In the genomic region with DNA sequence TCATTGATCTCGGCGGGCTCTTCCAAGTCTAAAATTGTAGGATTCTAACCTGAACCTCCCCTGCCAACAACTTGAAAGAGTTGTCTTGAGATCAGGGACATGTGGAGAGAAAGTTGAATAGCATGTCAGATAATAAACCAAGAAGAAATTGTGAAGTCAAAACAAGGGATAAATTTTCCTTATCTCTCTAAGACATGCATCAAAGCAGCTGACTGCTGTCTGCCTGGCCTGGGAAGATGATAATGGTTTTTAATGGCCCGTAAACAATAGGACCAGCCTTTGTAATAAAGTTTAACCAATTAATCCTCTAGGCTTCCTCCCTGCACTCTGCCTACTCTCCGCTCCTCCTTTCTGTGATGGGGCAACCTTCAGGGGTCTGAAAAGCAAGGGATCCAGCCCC, we compare ENCODE assay signal across 1 cellular context.
TF ChIP-seq lines count a peak whose summit lies in the region.

No MANE protein-coding gene starts in this region.

TF ChIP-seq in K562, 482 proteins besides CTCF, POLR2A, EP300 and RAD21 (continued from another document and continues in another):
- TF ChIP-seq ZNF655 (CRISPR knock-in tag; IDR thresholded peaks at IDR 0.05) (no peak), CHAMP1 (IDR thresholded peaks at IDR 0.05) (peak; percentile 74; the same call in 1 of the 2 replicates), ZNF318 (IDR thresholded peaks at IDR 0.05; ENCODE audit: borderline replicate concordance in 1 of 2, low read depth in 1 of 2) (peak in 1 of 2 experiments; percentile 62; a peak in 1 of 4 replicates), SOX6 (IDR thresholded peaks at IDR 0.05) (peak; percentile 100), RNF2 (IDR thresholded peaks at IDR 0.05) (peak; percentile 55; the same call in 1 of the 2 replicates), DMBX1 (CRISPR knock-in tag; IDR thresholded peaks at IDR 0.05; ENCODE audit: borderline replicate concordance) (peak; percentile 86), RFX7 (CRISPR knock-in tag; IDR thresholded peaks at IDR 0.05) (no peak), PURB (CRISPR knock-in tag; IDR thresholded peaks at IDR 0.05; ENCODE audit: low read depth) (no peak), ZNF311 (CRISPR knock-in tag; IDR thresholded peaks at IDR 0.05) (0 out of 2 replicates have a peak, but pooled peaks have one; percentile 64), DACH1 (IDR thresholded peaks at IDR 0.05; ENCODE audit: partially characterized antibody) (peak; percentile 93), MYC (IDR thresholded peaks at IDR 0.05; ENCODE audit: low read depth, low read length) (peak; percentile 16; the same call in 1 of the 2 replicates), MYC (CRISPR knock-in tag; IDR thresholded peaks at IDR 0.05; ENCODE audit: borderline replicate concordance, low read depth) (no peak), MBD2 (IDR thresholded peaks at IDR 0.05; ENCODE audit: borderline replicate concordance, low read depth) (0 out of 2 replicates have a peak, but pooled peaks have one; percentile 38), SIRT6 (IDR thresholded peaks at IDR 0.05; ENCODE audit: low read depth, low read length) (no peak), GATA2 (CRISPR knock-in tag; IDR thresholded peaks at IDR 0.05) (peak; percentile 88), ZNF175 (CRISPR knock-in tag; IDR thresholded peaks at IDR 0.05; ENCODE audit: low read depth) (peak; percentile 94), CREB1 (IDR thresholded peaks at IDR 0.05) (peak; percentile 24; the same call in 1 of the 2 replicates), CREB1 (CRISPR knock-in tag; IDR thresholded peaks at IDR 0.05) (no peak), CXXC5 (CRISPR knock-in tag; IDR thresholded peaks at IDR 0.05) (peak; percentile 64), CBFA2T2 (conservative IDR thresholded peaks at IDR 0.05) (peak; percentile 96), ZNF589 (CRISPR knock-in tag; IDR thresholded peaks at IDR 0.05; ENCODE audit: low read depth) (peak; percentile 95), MEF2D (tag; conservative IDR thresholded peaks at IDR 0.05; ENCODE audit: low read depth) (peak; percentile 61; the same call in 1 of the 2 replicates), NFIC (IDR thresholded peaks at IDR 0.05) (peak; percentile 89), MEIS2 (IDR thresholded peaks at IDR 0.05; ENCODE audit: partially characterized antibody) (peak; percentile 98), CCNT2 (IDR thresholded peaks at IDR 0.05; ENCODE audit: borderline replicate concordance, extremely low read depth, insufficient read length, low read depth, low read length) (peak; percentile 80), SMARCE1 (IDR thresholded peaks at IDR 0.05) (peak; percentile 88), ATF7 (IDR thresholded peaks at IDR 0.05) (peak; percentile 27; the same call in 1 of the 2 replicates), SMARCC2 (IDR thresholded peaks at IDR 0.05; ENCODE audit: low read depth) (peak; percentile 85), MTA2 (IDR thresholded peaks at IDR 0.05; ENCODE audit: low read depth) (peak; percentile 93), CBFA2T3 (IDR thresholded peaks at IDR 0.05) (peak; percentile 97), RAD51 (IDR thresholded peaks at IDR 0.05; ENCODE audit: borderline replicate concordance, low read depth) (peak; percentile 42; the same call in 1 of the 2 replicates), NBN (IDR thresholded peaks at IDR 0.05; ENCODE audit: low read depth) (peak; percentile 78; the same call in 1 of the 2 replicates), PYGO2 (tag; IDR thresholded peaks at IDR 0.05) (peak; percentile 71), KHSRP (IDR thresholded peaks at IDR 0.05) (peak; percentile 50; the same call in 1 of the 2 replicates), SNIP1 (IDR thresholded peaks at IDR 0.05; ENCODE audit: low read depth) (no peak), SETDB1 (IDR thresholded peaks at IDR 0.05; ENCODE audit: low read length) (no peak), SMAD3 (CRISPR knock-in tag; conservative IDR thresholded peaks at IDR 0.05) (peak; percentile 80; the same call in 1 of the 2 replicates), BACH1 (tag; IDR thresholded peaks at IDR 0.05) (peak; percentile 40; the same call in 1 of the 2 replicates), ZSCAN32 (CRISPR knock-in tag; IDR thresholded peaks at IDR 0.05) (no peak), BCL6 (CRISPR knock-in tag; IDR thresholded peaks at IDR 0.05) (no peak), ARID2 (IDR thresholded peaks at IDR 0.05) (no peak)
- TF ChIP-seq, protein P1, sequence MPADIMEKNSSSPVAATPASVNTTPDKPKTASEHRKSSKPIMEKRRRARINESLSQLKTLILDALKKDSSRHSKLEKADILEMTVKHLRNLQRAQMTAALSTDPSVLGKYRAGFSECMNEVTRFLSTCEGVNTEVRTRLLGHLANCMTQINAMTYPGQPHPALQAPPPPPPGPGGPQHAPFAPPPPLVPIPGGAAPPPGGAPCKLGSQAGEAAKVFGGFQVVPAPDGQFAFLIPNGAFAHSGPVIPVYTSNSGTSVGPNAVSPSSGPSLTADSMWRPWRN (IDR thresholded peaks at IDR 0.05; ENCODE audit: low read depth): peak; percentile 95
- TF ChIP-seq, protein P2, sequence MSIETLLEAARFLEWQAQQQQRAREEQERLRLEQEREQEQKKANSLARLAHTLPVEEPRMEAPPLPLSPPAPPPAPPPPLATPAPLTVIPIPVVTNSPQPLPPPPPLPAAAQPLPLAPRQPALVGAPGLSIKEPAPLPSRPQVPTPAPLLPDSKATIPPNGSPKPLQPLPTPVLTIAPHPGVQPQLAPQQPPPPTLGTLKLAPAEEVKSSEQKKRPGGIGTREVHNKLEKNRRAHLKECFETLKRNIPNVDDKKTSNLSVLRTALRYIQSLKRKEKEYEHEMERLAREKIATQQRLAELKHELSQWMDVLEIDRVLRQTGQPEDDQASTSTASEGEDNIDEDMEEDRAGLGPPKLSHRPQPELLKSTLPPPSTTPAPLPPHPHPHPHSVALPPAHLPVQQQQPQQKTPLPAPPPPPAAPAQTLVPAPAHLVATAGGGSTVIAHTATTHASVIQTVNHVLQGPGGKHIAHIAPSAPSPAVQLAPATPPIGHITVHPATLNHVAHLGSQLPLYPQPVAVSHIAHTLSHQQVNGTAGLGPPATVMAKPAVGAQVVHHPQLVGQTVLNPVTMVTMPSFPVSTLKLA (conservative IDR thresholded peaks at IDR 0.05): peak in 1 of 2 experiments; percentile 60; a peak in 2 of 4 replicates
- TF ChIP-seq, protein P3, sequence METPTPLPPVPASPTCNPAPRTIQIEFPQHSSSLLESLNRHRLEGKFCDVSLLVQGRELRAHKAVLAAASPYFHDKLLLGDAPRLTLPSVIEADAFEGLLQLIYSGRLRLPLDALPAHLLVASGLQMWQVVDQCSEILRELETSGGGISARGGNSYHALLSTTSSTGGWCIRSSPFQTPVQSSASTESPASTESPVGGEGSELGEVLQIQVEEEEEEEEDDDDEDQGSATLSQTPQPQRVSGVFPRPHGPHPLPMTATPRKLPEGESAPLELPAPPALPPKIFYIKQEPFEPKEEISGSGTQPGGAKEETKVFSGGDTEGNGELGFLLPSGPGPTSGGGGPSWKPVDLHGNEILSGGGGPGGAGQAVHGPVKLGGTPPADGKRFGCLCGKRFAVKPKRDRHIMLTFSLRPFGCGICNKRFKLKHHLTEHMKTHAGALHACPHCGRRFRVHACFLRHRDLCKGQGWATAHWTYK (CRISPR knock-in tag; IDR thresholded peaks at IDR 0.05): no peak
- TF ChIP-seq, protein P4, sequence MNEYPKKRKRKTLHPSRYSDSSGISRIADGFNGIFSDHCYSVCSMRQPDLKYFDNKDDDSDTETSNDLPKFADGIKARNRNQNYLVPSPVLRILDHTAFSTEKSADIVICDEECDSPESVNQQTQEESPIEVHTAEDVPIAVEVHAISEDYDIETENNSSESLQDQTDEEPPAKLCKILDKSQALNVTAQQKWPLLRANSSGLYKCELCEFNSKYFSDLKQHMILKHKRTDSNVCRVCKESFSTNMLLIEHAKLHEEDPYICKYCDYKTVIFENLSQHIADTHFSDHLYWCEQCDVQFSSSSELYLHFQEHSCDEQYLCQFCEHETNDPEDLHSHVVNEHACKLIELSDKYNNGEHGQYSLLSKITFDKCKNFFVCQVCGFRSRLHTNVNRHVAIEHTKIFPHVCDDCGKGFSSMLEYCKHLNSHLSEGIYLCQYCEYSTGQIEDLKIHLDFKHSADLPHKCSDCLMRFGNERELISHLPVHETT (CRISPR knock-in tag; conservative IDR thresholded peaks at IDR 0.05 in 1 of 2, IDR thresholded peaks at IDR 0.05 in 1 of 2): peak in 1 of 2 experiments; percentile 77; a peak in 2 of 4 replicates
- TF ChIP-seq, protein P5, sequence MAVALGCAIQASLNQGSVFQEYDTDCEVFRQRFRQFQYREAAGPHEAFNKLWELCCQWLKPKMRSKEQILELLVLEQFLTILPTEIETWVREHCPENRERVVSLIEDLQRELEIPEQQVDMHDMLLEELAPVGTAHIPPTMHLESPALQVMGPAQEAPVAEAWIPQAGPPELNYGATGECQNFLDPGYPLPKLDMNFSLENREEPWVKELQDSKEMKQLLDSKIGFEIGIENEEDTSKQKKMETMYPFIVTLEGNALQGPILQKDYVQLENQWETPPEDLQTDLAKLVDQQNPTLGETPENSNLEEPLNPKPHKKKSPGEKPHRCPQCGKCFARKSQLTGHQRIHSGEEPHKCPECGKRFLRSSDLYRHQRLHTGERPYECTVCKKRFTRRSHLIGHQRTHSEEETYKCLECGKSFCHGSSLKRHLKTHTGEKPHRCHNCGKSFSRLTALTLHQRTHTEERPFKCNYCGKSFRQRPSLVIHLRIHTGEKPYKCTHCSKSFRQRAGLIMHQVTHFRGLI (CRISPR knock-in tag; IDR thresholded peaks at IDR 0.05): 0 out of 2 replicates have a peak, but pooled peaks have one; percentile 51
